Comparison of ENCODE assay signal across 8 cellular contexts in the genomic region with DNA sequence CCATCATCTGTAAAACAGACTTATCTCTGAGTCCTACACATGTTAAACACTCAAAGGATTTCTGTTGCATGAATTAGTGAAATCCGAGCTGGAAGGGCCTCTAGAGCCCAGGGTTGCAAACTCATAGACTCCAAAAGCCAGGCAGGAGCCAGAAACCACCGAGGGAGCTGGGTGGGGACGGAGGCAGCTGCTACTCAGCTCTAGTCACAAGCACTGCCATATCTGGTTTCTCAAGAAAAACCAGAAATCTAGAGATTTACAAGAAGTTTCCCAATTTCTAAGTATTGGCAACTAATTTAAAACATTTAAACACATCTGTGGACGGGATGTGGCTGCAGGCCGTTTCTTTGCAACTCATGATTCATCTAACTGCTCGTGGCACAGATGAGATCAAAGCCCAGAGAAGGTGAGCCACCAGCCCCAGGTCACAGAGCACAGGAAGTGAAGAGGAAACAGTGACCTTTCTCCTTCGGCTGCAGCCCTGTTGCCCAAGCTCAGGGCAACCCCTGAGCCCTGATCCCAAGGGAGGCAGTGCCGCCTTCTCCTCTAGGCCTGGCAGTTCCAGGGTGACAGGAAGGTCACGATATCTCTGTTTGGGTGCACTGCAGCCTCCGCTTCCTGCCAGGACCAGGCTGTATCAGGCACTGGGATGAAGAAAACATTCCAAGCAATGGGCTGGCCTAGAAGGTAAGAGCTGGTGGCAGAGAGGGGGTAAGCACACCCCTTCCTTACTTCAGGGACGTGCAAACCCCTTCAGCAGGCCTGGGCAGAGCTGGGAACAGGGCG. TPM values are rescaled to one million over a fixed set of nuclear protein-coding genes. Genes with fewer than 3 reads are reported as not detected.
DNase-seq lines count a peak whose midpoint lies in the region; ATAC-seq, FAIRE-seq and TF ChIP-seq lines count a peak whose summit lies in the region.

No MANE protein-coding gene starts in this region.

- H3K27me3 ChIP-seq in GM23338 (ENCODE audit: insufficient read depth) (no peaks in the 10 kb centered on the region), H1 (replicated peaks in 1 of 4; ENCODE audit: control insufficient read depth in 3 of 4, extremely low read depth in 1 of 4, insufficient read depth in 3 of 4, low read length in 3 of 4) (no peaks in the 10 kb centered on the region), gastrocnemius medialis (no peaks in the 10 kb centered on the region)

- no peaks in the 10 kb centered on the region for H3K9me2 ChIP-seq in GM23338 (ENCODE audit: insufficient read depth)

- POLR2A ChIA-PET in H1 (lab: Charles Lee; ENCODE audit: partially characterized antibody): interaction anchor here (0.7 to 1.2 kb wide), 3 partner anchors 13 to 37 kb away, joined by 3 to 4 read pairs (median 3); no protein-coding TSS in a partner anchor

- FAIRE-seq in H1 (lab: Jason Lieb, UNC): no peak

- H3K27ac ChIP-seq in GM23338 (ENCODE audit: low read depth) (no peak overlapping the region), H1 (ENCODE audit: low read depth, low read length) (no peak overlapping the region), gastrocnemius medialis (peak overlapping the region in 3 of 4 donors; percentile 59 to 62 (median 62))

- no peaks in the 10 kb centered on the region for H3F3A ChIP-seq in GM23338 (replicated peaks; ENCODE audit: low read depth)

- no peak overlapping the region for H3K23ac ChIP-seq in H1 (ENCODE audit: insufficient read length)

- H2BK15ac ChIP-seq in H1 (ENCODE audit: low read length): no peak overlapping the region

- TF ChIP-seq CTCF in GM23338 (conservative IDR thresholded peaks at IDR 0.05; ENCODE audit: low read depth in 2 of 2) (no peak), H1 (IDR thresholded peaks at IDR 0.05; ENCODE audit: control extremely low read depth in 1 of 3, insufficient read depth in 1 of 3, low read depth in 1 of 3, low read length in 3 of 3) (no peak), gastrocnemius medialis (IDR thresholded peaks at IDR 0.05 in 4 of 5, conservative IDR thresholded peaks at IDR 0.05 in 1 of 5) (no peak)

- no peak overlapping the region for H2BK120ac ChIP-seq in H1 (replicated peaks; ENCODE audit: low read depth, low read length)

- H3K79me2 ChIP-seq in GM23338 (replicated peaks; ENCODE audit: insufficient read depth) (no peaks in the 10 kb centered on the region), H1 (ENCODE audit: control insufficient read depth in 1 of 2, insufficient read depth in 2 of 2, low read length in 2 of 2) (no peaks in the 10 kb centered on the region)

- no peak for TF ChIP-seq EP300 in H1 (IDR thresholded peaks at IDR 0.05; ENCODE audit: borderline replicate concordance in 1 of 2, low read depth in 2 of 2, low read length in 2 of 2)

- no peaks in the 10 kb centered on the region for H3K4me1 ChIP-seq in GM23338 (ENCODE audit: insufficient read depth)
- H3K4me1 ChIP-seq in H1 (replicated peaks in 1 of 4; ENCODE audit: control insufficient read depth in 3 of 4, insufficient read depth in 4 of 4, low read length in 3 of 4): no peaks in the 10 kb centered on the region; a peak in 1 of 7 replicates
- no peaks in the 10 kb centered on the region for H3K4me1 ChIP-seq in gastrocnemius medialis

- no peak overlapping the region for H2BK5ac ChIP-seq in H1 (ENCODE audit: low read depth, low read length)

- no peaks in the 10 kb centered on the region for H3K36me3 Mint-ChIP-seq in GM23338 (ENCODE audit: low read depth)

- H2BK12ac ChIP-seq in H1 (ENCODE audit: low read depth, low read length): no peak overlapping the region

- no peak overlapping the region for H3K9ac ChIP-seq in H1 (replicated peaks in 1 of 4; ENCODE audit: extremely low read depth in 1 of 4, low read depth in 3 of 4, low read length in 3 of 4)

- DNase-seq in GM23338 (ENCODE audit: low spot score): no peak
- DNase-seq in H1 (ENCODE audit: low read depth in 1 of 2, low spot score in 2 of 2): no peak
- peak; percentile 54 to 78 for DNase-seq in gastrocnemius medialis
- no peak for DNase-seq in DMS114 treated with DMSO at 0.1 percent for 48 hours (lab: John Stamatoyannopoulos, UW; ENCODE audit: unreplicated experiment)

- intact Hi-C loops in gastrocnemius medialis (cut with DNase I; ENCODE audit: low total_unique reads): no loop called here

- H4K91ac ChIP-seq in H1 (replicated peaks; ENCODE audit: insufficient read length, low read length): no peak overlapping the region

- whole genome bisulfite sequencing in H1 (ENCODE audit: extremely low coverage in 1 of 2, insufficient coverage in 1 of 2, insufficient read length in 1 of 2, insufficient replicate concordance in 2 of 2, low coverage in 1 of 2, low lambda C conversion rate in 2 of 2, missing lambda C conversion rate in 1 of 2), 2 experiments: 82% methylated on average over 11 of the region's 12 CpGs; no CpG with 5 or more reads in 1 of the 2 experiments

- in situ Hi-C loops in gastrocnemius medialis (cut with MboI; ENCODE audit: low sequenced_read_pairs in 4 of 4): no loop called here

- H3K56ac ChIP-seq in H1 (replicated peaks; ENCODE audit: insufficient read length, low read depth, low read length): no peak overlapping the region

- 0 out of 3 replicates have a peak, but pooled peaks have one; percentile 31 for ATAC-seq in GM23338
- ATAC-seq in activated CD4-positive, CD25-positive, alpha-beta regulatory T cell treated with anti-CD3 and anti-CD28 coated beads, Interleukin-2, amount 50 U/mL, for 24 hours: peak; percentile 77 to 79
- ATAC-seq in gastrocnemius medialis: peak; percentile 71 to 78
- no peak for ATAC-seq in GM21529 (IDR thresholded peaks at IDR 0.05; ENCODE audit: unreplicated experiment)
- ATAC-seq in GM21360 (IDR thresholded peaks at IDR 0.05; ENCODE audit: unreplicated experiment): no peak
- no peak for ATAC-seq in GM18870 (IDR thresholded peaks at IDR 0.05; ENCODE audit: unreplicated experiment)

- CTCF ChIA-PET in H1 (lab: Charles Lee; ENCODE audit: partially characterized antibody): interaction anchor here (0.8 to 23.7 kb wide), 8 partner anchors 9 to 274 kb away, joined by 3 to 665 read pairs (median 4); no protein-coding TSS in a partner anchor

- TF ChIP-seq RAD21 in H1 (IDR thresholded peaks at IDR 0.05 in 1 of 2, conservative IDR thresholded peaks at IDR 0.05 in 1 of 2; ENCODE audit: low read depth in 2 of 2, low read length in 2 of 2): no peak

- H4K5ac ChIP-seq in H1 (ENCODE audit: insufficient read length, low read depth, low read length): no peak overlapping the region

- H3K9me3 Mint-ChIP-seq in GM23338: no peaks in the 10 kb centered on the region

- no peak overlapping the region for H3K18ac ChIP-seq in H1 (ENCODE audit: extremely low read depth, low read length)

- H3K4me3 ChIP-seq in GM23338 (no peak overlapping the region), H1 (ENCODE audit: extremely low read depth in 1 of 4, insufficient read depth in 2 of 4, low read depth in 3 of 4, low read length in 4 of 4) (no peak overlapping the region), gastrocnemius medialis (no peak overlapping the region)

- H3K36me3 ChIP-seq in GM23338 (ENCODE audit: insufficient read depth) (no peaks in the 10 kb centered on the region), H1 (ENCODE audit: control insufficient read depth in 2 of 4, insufficient read depth in 4 of 4, low read length in 3 of 4) (no peaks in the 10 kb centered on the region), gastrocnemius medialis (no peaks in the 10 kb centered on the region)

- peaks cover 7% of the 10 kb centered on the region; the same call in 1 of the 2 replicates for H3K23me2 ChIP-seq in H1 (ENCODE audit: low read depth, low read length)

- no peak overlapping the region for H3K4me3 Mint-ChIP-seq in GM23338

- no peak for TF ChIP-seq POLR2A in H1 (IDR thresholded peaks at IDR 0.05; ENCODE audit: control extremely low read depth in 1 of 2, low read depth in 2 of 2, low read length in 2 of 2)
- TF ChIP-seq POLR2A in gastrocnemius medialis (IDR thresholded peaks at IDR 0.05): no peak

- peak overlapping the region; percentile 48; the same call in 1 of the 2 replicates for H2AFZ ChIP-seq in GM23338
- no peak overlapping the region for H2AFZ ChIP-seq in H1 (ENCODE audit: low read length)

- H3K14ac ChIP-seq in H1 (ENCODE audit: insufficient read length): no peak overlapping the region

- peaks cover 6% of the 10 kb centered on the region for H3K27me3 Mint-ChIP-seq in GM23338 (ENCODE audit: insufficient read depth, low read depth, poor library complexity)

- H3K4me1 Mint-ChIP-seq in GM23338: peaks cover 5% of the 10 kb centered on the region

- 0 out of 2 replicates have a peak overlapping the region, but pooled peaks have one; percentile 18 for H4K8ac ChIP-seq in H1 (ENCODE audit: extremely low read depth, insufficient read depth, low read length)

- H2BK20ac ChIP-seq in H1 (ENCODE audit: low read length): no peak overlapping the region

- H3K9me3 ChIP-seq in H1 (ENCODE audit: insufficient read depth in 2 of 2, low read depth in 1 of 2, low read length in 1 of 2): no peaks in the 10 kb centered on the region
- H3K9me3 ChIP-seq in gastrocnemius medialis: no peaks in the 10 kb centered on the region

- H4K20me1 ChIP-seq in GM23338 (replicated peaks; ENCODE audit: insufficient read depth) (no peaks in the 10 kb centered on the region), H1 (replicated peaks in 1 of 2; ENCODE audit: control insufficient read depth in 1 of 2, insufficient read depth in 2 of 2, low read length in 2 of 2) (peaks cover 0 to 3% of the 10 kb centered on the region in 2 experiments)

- H3K4me2 ChIP-seq in GM23338: no peak overlapping the region
- H3K4me2 ChIP-seq in H1 (ENCODE audit: insufficient read depth in 1 of 2, low read depth in 2 of 2, low read length in 2 of 2): no peak overlapping the region

- H3K79me1 ChIP-seq in H1 (ENCODE audit: low read depth, low read length): no peaks in the 10 kb centered on the region

- no peak overlapping the region for H2AK5ac ChIP-seq in H1 (ENCODE audit: low read depth, low read length)

- peak overlapping the region; percentile 32 for H3K4ac ChIP-seq in H1 (replicated peaks; ENCODE audit: insufficient read length, low read depth, low read length)

- no peak overlapping the region; the same call in 1 of the 2 replicates for H3K27ac Mint-ChIP-seq in GM23338

TF ChIP-seq in GM23338, 12 proteins besides CTCF, POLR2A, EP300 and RAD21 (continues in another document):
- TF ChIP-seq JUNB (IDR thresholded peaks at IDR 0.05; ENCODE audit: unreplicated experiment): no peak

RNA-seq across cellular contexts. Expression of gene PTGIS, which starts 26.4 kb away (rescaled TPM):
- 28.7 and 29.0 TPM in 2 replicates for total RNA-seq in GM23338 (2014; rRNA removed; shearing (Covaris generic))
- polyA plus RNA-seq in GM23338 (2016; fragmentation: Nextera tagmentation; extraction: Ambion mirVana) (6.6 and 7.5 TPM in 2 replicates), H1 (2011; rRNA removed) (29.9 and 44.0 TPM in 2 replicates)
- 35.5 and 40.2 TPM in 2 replicates for total RNA-seq in H1 (2021; fragmentation: NEBNext Ultra II Directional; extraction: Animal tissue kit (Norgen Biotek cat#: 25700))
- 29.9 TPM for polyA plus RNA-seq in H1 (2011; cell fraction: cytosol; rRNA removed)
- 37.9 TPM for polyA plus RNA-seq in H1 (2011; cell fraction: nucleus; rRNA removed)
- 22.4 to 30.7 TPM (median 23.3 TPM) in 4 replicates for polyA plus RNA-seq in H1 (2012, experiment 1 of 2)
- 22.9 TPM for polyA plus RNA-seq in H1 (2012, experiment 2 of 2)
- 23.7 TPM for polyA plus RNA-seq in H1 (2013, experiment 1 of 2)
- 26.0 TPM for polyA plus RNA-seq in H1 (2013, experiment 2 of 2)
- 34.2 and 40.8 TPM in 2 replicates for polyA minus RNA-seq in H1 (2011; rRNA and poly(A)+ RNA removed)
- 28.5 TPM for polyA minus RNA-seq in H1 (2011; cell fraction: cytosol; rRNA and poly(A)+ RNA removed)
- 16.2 TPM for polyA minus RNA-seq in H1 (2011; cell fraction: nucleus; rRNA and poly(A)+ RNA removed)
- 10 to 100 TPM in 2 of 4 donors, 1 to 10 TPM in 2; 4.5 to 13.1 (median 9.5) TPM for total RNA-seq in gastrocnemius medialis

Comparison
In these comparisons a context has a peak if more than half of its experiments do, and no peak if none do; other contexts are left out.
1. ATAC-seq: peak in GM23338 (single experiment), activated CD4-positive, CD25-positive, alpha-beta regulatory T cell treated with anti-CD3 and anti-CD28 coated beads, Interleukin-2, amount 50 U/mL, for 24 hours (2 of 2) and gastrocnemius medialis (2 of 2); none in GM21529 (single experiment), GM21360 (single experiment) and GM18870 (single experiment).
2. DNase-seq: peak in gastrocnemius medialis (2 of 2); none in GM23338 (single experiment), H1 (0 of 2) and DMS114 treated with DMSO at 0.1 percent for 48 hours (single experiment).
3. H3K27ac ChIP-seq: peak in gastrocnemius medialis (3 of 4); none in GM23338 (single experiment) and H1 (single experiment).